ENCODE assay signal across 1 cellular context in the genomic region with DNA sequence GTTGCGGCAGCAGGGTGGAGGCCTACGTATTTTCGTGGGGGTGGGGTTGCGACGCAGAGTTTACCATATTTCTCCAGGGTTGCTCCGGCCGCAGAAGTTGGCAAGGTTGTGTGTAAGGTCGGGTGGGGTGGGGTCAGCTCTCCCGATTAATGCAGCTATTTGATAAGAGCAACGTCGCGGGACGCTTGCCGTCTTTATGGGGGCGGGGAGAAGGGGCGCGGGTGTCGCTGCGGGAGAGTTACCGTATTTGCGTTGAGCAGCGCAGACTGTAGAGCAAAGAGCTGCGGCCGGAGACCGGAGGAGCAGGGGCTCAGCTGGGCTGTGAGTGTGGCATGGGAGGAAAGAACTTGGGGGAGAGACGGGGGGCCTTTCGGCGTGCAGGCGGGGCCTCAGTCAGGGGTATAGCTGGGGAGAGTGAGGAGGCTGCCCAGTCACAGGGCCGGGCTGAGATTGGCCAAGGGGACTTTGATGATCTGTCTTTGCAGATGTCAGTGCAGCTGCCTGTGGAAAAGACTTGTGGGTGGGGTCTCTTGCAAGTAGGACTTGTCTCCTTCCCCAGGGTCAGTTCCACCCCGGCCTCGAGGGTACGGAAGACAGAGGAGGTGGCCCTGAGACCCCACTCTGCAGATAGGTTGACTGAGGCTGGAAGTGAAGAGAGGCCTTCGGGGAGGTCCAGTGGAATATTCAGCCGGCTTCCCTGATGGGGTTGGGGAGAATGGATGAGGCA.
TF ChIP-seq lines count a peak whose summit lies in the region.

No MANE protein-coding gene starts in this region.

TF ChIP-seq in K562, 482 proteins besides CTCF, POLR2A, EP300 and RAD21 (continues in another document):
- TF ChIP-seq, protein P1, sequence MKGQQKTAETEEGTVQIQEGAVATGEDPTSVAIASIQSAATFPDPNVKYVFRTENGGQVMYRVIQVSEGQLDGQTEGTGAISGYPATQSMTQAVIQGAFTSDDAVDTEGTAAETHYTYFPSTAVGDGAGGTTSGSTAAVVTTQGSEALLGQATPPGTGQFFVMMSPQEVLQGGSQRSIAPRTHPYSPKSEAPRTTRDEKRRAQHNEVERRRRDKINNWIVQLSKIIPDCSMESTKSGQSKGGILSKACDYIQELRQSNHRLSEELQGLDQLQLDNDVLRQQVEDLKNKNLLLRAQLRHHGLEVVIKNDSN (CRISPR knock-in tag; IDR thresholded peaks at IDR 0.05), result no peak
- TF ChIP-seq CHD2 (IDR thresholded peaks at IDR 0.05; ENCODE audit: low read depth, low read length), result 0 out of 2 replicates have a peak, but pooled peaks have one; percentile 11
- TF ChIP-seq ARNT (IDR thresholded peaks at IDR 0.05), result peak; percentile 77 to 97; a peak in 2 of 4 replicates
- TF ChIP-seq DIDO1 (tag; IDR thresholded peaks at IDR 0.05; ENCODE audit: low read depth), result no peak
- no peak for TF ChIP-seq ZNF121 (CRISPR knock-in tag; conservative IDR thresholded peaks at IDR 0.05)
- TF ChIP-seq, protein P2, sequence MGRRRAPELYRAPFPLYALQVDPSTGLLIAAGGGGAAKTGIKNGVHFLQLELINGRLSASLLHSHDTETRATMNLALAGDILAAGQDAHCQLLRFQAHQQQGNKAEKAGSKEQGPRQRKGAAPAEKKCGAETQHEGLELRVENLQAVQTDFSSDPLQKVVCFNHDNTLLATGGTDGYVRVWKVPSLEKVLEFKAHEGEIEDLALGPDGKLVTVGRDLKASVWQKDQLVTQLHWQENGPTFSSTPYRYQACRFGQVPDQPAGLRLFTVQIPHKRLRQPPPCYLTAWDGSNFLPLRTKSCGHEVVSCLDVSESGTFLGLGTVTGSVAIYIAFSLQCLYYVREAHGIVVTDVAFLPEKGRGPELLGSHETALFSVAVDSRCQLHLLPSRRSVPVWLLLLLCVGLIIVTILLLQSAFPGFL (CRISPR knock-in tag; IDR thresholded peaks at IDR 0.05), result peak; percentile 87; the same call in 1 of the 2 replicates
- peak; percentile 68; the same call in 1 of the 2 replicates for TF ChIP-seq TCF7 (IDR thresholded peaks at IDR 0.05; ENCODE audit: borderline replicate concordance)
- TF ChIP-seq CBFB (CRISPR knock-in tag; IDR thresholded peaks at IDR 0.05), result 0 out of 2 replicates have a peak, but pooled peaks have one; percentile 41
- TF ChIP-seq PML (IDR thresholded peaks at IDR 0.05; ENCODE audit: low read length), result 0 out of 2 replicates have a peak, but pooled peaks have one; percentile 1
- TF ChIP-seq, protein P3, sequence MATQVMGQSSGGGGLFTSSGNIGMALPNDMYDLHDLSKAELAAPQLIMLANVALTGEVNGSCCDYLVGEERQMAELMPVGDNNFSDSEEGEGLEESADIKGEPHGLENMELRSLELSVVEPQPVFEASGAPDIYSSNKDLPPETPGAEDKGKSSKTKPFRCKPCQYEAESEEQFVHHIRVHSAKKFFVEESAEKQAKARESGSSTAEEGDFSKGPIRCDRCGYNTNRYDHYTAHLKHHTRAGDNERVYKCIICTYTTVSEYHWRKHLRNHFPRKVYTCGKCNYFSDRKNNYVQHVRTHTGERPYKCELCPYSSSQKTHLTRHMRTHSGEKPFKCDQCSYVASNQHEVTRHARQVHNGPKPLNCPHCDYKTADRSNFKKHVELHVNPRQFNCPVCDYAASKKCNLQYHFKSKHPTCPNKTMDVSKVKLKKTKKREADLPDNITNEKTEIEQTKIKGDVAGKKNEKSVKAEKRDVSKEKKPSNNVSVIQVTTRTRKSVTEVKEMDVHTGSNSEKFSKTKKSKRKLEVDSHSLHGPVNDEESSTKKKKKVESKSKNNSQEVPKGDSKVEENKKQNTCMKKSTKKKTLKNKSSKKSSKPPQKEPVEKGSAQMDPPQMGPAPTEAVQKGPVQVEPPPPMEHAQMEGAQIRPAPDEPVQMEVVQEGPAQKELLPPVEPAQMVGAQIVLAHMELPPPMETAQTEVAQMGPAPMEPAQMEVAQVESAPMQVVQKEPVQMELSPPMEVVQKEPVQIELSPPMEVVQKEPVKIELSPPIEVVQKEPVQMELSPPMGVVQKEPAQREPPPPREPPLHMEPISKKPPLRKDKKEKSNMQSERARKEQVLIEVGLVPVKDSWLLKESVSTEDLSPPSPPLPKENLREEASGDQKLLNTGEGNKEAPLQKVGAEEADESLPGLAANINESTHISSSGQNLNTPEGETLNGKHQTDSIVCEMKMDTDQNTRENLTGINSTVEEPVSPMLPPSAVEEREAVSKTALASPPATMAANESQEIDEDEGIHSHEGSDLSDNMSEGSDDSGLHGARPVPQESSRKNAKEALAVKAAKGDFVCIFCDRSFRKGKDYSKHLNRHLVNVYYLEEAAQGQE (CRISPR knock-in tag; IDR thresholded peaks at IDR 0.05; ENCODE audit: low read depth), result 0 out of 2 replicates have a peak, but pooled peaks have one; percentile 30
- TF ChIP-seq, protein P4, sequence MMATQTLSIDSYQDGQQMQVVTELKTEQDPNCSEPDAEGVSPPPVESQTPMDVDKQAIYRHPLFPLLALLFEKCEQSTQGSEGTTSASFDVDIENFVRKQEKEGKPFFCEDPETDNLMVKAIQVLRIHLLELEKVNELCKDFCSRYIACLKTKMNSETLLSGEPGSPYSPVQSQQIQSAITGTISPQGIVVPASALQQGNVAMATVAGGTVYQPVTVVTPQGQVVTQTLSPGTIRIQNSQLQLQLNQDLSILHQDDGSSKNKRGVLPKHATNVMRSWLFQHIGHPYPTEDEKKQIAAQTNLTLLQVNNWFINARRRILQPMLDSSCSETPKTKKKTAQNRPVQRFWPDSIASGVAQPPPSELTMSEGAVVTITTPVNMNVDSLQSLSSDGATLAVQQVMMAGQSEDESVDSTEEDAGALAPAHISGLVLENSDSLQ (IDR thresholded peaks at IDR 0.05), result peak; percentile 44; the same call in 1 of the 2 replicates
- peak; percentile 37 for TF ChIP-seq TOE1 (IDR thresholded peaks at IDR 0.05; ENCODE audit: borderline replicate concordance)
- TF ChIP-seq TOE1 (CRISPR knock-in tag; IDR thresholded peaks at IDR 0.05; ENCODE audit: borderline replicate concordance, low read depth), result no peak
- 0 out of 4 replicates have a peak, but pooled peaks of 1 of the 2 experiments have one; percentile 22 for TF ChIP-seq TEAD1 (CRISPR knock-in tag; IDR thresholded peaks at IDR 0.05)
- TF ChIP-seq, protein P5, sequence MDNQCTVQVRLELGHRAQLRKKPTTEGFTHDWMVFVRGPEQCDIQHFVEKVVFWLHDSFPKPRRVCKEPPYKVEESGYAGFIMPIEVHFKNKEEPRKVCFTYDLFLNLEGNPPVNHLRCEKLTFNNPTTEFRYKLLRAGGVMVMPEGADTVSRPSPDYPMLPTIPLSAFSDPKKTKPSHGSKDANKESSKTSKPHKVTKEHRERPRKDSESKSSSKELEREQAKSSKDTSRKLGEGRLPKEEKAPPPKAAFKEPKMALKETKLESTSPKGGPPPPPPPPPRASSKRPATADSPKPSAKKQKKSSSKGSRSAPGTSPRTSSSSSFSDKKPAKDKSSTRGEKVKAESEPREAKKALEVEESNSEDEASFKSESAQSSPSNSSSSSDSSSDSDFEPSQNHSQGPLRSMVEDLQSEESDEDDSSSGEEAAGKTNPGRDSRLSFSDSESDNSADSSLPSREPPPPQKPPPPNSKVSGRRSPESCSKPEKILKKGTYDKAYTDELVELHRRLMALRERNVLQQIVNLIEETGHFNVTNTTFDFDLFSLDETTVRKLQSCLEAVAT (IDR thresholded peaks at IDR 0.05), result peak; percentile 8 to 79; a peak in 1 of 4 replicates
- peak; percentile 52 to 58; a peak in 1 of 4 replicates for TF ChIP-seq FOXK2 (conservative IDR thresholded peaks at IDR 0.05 in 1 of 2, IDR thresholded peaks at IDR 0.05 in 1 of 2; ENCODE audit: low read depth in 2 of 2)
- TF ChIP-seq ZNF232 (CRISPR knock-in tag; IDR thresholded peaks at IDR 0.05), result peak; percentile 7; the same call in 1 of the 2 replicates
- TF ChIP-seq GABPB1 (CRISPR knock-in tag; IDR thresholded peaks at IDR 0.05), result 0 out of 2 replicates have a peak, but pooled peaks have one; percentile 17
- TF ChIP-seq KLF10 (CRISPR knock-in tag; IDR thresholded peaks at IDR 0.05), result no peak
- TF ChIP-seq, protein P6, sequence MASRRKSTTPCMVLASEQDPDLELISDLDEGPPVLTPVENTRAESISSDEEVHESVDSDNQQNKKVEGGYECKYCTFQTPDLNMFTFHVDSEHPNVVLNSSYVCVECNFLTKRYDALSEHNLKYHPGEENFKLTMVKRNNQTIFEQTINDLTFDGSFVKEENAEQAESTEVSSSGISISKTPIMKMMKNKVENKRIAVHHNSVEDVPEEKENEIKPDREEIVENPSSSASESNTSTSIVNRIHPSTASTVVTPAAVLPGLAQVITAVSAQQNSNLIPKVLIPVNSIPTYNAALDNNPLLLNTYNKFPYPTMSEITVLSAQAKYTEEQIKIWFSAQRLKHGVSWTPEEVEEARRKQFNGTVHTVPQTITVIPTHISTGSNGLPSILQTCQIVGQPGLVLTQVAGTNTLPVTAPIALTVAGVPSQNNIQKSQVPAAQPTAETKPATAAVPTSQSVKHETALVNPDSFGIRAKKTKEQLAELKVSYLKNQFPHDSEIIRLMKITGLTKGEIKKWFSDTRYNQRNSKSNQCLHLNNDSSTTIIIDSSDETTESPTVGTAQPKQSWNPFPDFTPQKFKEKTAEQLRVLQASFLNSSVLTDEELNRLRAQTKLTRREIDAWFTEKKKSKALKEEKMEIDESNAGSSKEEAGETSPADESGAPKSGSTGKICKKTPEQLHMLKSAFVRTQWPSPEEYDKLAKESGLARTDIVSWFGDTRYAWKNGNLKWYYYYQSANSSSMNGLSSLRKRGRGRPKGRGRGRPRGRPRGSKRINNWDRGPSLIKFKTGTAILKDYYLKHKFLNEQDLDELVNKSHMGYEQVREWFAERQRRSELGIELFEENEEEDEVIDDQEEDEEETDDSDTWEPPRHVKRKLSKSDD (conservative IDR thresholded peaks at IDR 0.05; ENCODE audit: low read length), result no peak
- TF ChIP-seq LARP7 (IDR thresholded peaks at IDR 0.05), result peak; percentile 64; the same call in 1 of the 2 replicates
- TF ChIP-seq, protein P7, sequence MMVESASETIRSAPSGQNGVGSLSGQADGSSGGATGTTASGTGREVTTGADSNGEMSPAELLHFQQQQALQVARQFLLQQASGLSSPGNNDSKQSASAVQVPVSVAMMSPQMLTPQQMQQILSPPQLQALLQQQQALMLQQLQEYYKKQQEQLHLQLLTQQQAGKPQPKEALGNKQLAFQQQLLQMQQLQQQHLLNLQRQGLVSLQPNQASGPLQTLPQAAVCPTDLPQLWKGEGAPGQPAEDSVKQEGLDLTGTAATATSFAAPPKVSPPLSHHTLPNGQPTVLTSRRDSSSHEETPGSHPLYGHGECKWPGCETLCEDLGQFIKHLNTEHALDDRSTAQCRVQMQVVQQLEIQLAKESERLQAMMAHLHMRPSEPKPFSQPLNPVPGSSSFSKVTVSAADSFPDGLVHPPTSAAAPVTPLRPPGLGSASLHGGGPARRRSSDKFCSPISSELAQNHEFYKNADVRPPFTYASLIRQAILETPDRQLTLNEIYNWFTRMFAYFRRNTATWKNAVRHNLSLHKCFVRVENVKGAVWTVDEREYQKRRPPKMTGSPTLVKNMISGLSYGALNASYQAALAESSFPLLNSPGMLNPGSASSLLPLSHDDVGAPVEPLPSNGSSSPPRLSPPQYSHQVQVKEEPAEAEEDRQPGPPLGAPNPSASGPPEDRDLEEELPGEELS (CRISPR knock-in tag; IDR thresholded peaks at IDR 0.05; ENCODE audit: borderline replicate concordance), result no peak
- no peak for TF ChIP-seq NR3C1 (CRISPR knock-in tag; IDR thresholded peaks at IDR 0.05)
- peak; percentile 5; the same call in 1 of the 2 replicates for TF ChIP-seq EP400 (IDR thresholded peaks at IDR 0.05)
- TF ChIP-seq, protein P8, sequence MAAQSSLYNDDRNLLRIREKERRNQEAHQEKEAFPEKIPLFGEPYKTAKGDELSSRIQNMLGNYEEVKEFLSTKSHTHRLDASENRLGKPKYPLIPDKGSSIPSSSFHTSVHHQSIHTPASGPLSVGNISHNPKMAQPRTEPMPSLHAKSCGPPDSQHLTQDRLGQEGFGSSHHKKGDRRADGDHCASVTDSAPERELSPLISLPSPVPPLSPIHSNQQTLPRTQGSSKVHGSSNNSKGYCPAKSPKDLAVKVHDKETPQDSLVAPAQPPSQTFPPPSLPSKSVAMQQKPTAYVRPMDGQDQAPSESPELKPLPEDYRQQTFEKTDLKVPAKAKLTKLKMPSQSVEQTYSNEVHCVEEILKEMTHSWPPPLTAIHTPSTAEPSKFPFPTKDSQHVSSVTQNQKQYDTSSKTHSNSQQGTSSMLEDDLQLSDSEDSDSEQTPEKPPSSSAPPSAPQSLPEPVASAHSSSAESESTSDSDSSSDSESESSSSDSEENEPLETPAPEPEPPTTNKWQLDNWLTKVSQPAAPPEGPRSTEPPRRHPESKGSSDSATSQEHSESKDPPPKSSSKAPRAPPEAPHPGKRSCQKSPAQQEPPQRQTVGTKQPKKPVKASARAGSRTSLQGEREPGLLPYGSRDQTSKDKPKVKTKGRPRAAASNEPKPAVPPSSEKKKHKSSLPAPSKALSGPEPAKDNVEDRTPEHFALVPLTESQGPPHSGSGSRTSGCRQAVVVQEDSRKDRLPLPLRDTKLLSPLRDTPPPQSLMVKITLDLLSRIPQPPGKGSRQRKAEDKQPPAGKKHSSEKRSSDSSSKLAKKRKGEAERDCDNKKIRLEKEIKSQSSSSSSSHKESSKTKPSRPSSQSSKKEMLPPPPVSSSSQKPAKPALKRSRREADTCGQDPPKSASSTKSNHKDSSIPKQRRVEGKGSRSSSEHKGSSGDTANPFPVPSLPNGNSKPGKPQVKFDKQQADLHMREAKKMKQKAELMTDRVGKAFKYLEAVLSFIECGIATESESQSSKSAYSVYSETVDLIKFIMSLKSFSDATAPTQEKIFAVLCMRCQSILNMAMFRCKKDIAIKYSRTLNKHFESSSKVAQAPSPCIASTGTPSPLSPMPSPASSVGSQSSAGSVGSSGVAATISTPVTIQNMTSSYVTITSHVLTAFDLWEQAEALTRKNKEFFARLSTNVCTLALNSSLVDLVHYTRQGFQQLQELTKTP (IDR thresholded peaks at IDR 0.05; ENCODE audit: low read depth in 1 of 2, partially characterized antibody in 2 of 2), result peak; percentile 64 to 87
- no peak; the same call in 1 of the 2 replicates for TF ChIP-seq SMARCA4 (IDR thresholded peaks at IDR 0.05)
- peak; percentile 36 for TF ChIP-seq MEIS2 (IDR thresholded peaks at IDR 0.05; ENCODE audit: partially characterized antibody)
- TF ChIP-seq, protein P9, sequence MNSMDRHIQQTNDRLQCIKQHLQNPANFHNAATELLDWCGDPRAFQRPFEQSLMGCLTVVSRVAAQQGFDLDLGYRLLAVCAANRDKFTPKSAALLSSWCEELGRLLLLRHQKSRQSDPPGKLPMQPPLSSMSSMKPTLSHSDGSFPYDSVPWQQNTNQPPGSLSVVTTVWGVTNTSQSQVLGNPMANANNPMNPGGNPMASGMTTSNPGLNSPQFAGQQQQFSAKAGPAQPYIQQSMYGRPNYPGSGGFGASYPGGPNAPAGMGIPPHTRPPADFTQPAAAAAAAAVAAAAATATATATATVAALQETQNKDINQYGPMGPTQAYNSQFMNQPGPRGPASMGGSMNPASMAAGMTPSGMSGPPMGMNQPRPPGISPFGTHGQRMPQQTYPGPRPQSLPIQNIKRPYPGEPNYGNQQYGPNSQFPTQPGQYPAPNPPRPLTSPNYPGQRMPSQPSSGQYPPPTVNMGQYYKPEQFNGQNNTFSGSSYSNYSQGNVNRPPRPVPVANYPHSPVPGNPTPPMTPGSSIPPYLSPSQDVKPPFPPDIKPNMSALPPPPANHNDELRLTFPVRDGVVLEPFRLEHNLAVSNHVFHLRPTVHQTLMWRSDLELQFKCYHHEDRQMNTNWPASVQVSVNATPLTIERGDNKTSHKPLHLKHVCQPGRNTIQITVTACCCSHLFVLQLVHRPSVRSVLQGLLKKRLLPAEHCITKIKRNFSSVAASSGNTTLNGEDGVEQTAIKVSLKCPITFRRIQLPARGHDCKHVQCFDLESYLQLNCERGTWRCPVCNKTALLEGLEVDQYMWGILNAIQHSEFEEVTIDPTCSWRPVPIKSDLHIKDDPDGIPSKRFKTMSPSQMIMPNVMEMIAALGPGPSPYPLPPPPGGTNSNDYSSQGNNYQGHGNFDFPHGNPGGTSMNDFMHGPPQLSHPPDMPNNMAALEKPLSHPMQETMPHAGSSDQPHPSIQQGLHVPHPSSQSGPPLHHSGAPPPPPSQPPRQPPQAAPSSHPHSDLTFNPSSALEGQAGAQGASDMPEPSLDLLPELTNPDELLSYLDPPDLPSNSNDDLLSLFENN (IDR thresholded peaks at IDR 0.05; ENCODE audit: low read depth in 2 of 2, low read length in 2 of 2), result no peak
- peak; percentile 65 for TF ChIP-seq MAFK (IDR thresholded peaks at IDR 0.05; ENCODE audit: low read length)
